In the genomic region with DNA sequence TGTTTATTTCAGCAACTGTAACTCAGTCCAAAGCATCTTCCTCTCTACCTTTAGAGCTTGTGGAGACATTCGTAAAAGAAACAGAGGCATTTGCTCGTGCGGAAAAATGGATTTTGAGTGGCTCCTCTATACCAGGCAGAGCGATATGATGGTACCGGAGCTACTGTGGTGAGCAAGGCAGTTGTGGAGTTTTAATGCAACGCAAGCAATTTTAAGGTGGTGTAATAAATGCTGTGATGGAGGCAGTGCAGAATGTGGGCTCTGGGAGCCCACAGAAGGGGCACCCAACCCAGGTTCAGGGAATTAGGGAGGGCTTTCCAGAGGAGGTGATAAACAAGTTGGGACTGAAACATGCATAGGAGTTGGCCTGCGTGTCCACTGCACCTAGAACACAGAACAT, we compare ENCODE assay signal across 30 cellular contexts.
"Had no signal": no experiment of that assay in that cellular context is flagged by ENCODE, and none has a peak within 500 bp of the region (broad histone marks: within the 10 kb centered on the region; RNA-seq: fewer than 3 reads in every experiment).

No MANE protein-coding gene starts in this region.

- H3K9ac ChIP-seq: neural progenitor cell, parathyroid adenoma had no signal

- H3K4me3 Mint-ChIP-seq: naive thymus-derived CD4-positive, alpha-beta T cell; natural killer cell; nephron; neural progenitor cell; stimulated activated effector memory CD8-positive, alpha-beta T cell treated with anti-CD3 and anti-CD28 coated beads, Interleukin-12 subunit alpha, Interleukin-12 subunit beta, amount 100 ng/mL, for 72 hours; stimulated activated naive B cell treated with anti-CD40 and anti-IgM and Interleukin-4, amounts not matched to agents 10 μg/mL and 1 μg/mL and 100 μg/mL, for 72 hours; stimulated activated naive CD8-positive, alpha-beta T cell treated with anti-CD3 and anti-CD28 coated beads, Interleukin-15, Interleukin-2, amounts not matched to agents 100 ng/mL and 50 ng/mL, for 24 hours; type B pancreatic cell had no signal

- H3K36me3 Mint-ChIP-seq: naive thymus-derived CD4-positive, alpha-beta T cell; natural killer cell; neural progenitor cell; stimulated activated effector memory CD8-positive, alpha-beta T cell treated with anti-CD3 and anti-CD28 coated beads, Interleukin-12 subunit alpha, Interleukin-12 subunit beta, amount 100 ng/mL, for 72 hours; stimulated activated naive B cell treated with anti-CD40 and anti-IgM and Interleukin-4, amounts not matched to agents 10 μg/mL and 1 μg/mL and 100 μg/mL, for 72 hours; type B pancreatic cell had no signal

- H3K27me3 ChIP-seq: neural progenitor cell, ovary, spleen, stomach, thyroid gland, tibial nerve, upper lobe of right lung, uterus had no signal

- H3K27ac Mint-ChIP-seq: naive thymus-derived CD4-positive, alpha-beta T cell; natural killer cell; neural progenitor cell; progenitor cell of endocrine pancreas; stimulated activated effector memory CD8-positive, alpha-beta T cell treated with anti-CD3 and anti-CD28 coated beads, Interleukin-12 subunit alpha, Interleukin-12 subunit beta, amount 100 ng/mL, for 72 hours; stimulated activated naive B cell treated with anti-CD40 and anti-IgM and Interleukin-4, amounts not matched to agents 10 μg/mL and 1 μg/mL and 100 μg/mL, for 72 hours; stimulated activated naive CD8-positive, alpha-beta T cell treated with anti-CD3 and anti-CD28 coated beads, Interleukin-15, Interleukin-2, amounts not matched to agents 100 ng/mL and 50 ng/mL, for 24 hours; type B pancreatic cell had no signal

- H3K27ac ChIP-seq: neural progenitor cell, ovary, parathyroid adenoma, psoas muscle, skin epidermis, spleen, stomach, thoracic aorta, thyroid gland, tibial nerve, upper lobe of right lung, uterus had no signal

- DNase-seq: naive thymus-derived CD4-positive, alpha-beta T cell; natural killer cell; occipital lobe; ovary; posterior cingulate gyrus; psoas muscle; spleen; stimulated activated CD4-positive, alpha-beta T cell treated with anti-CD3 and anti-CD28 coated beads, Interleukin-12 subunit alpha, Interleukin-12 subunit beta, amount 100 ng/mL, for 4 hours; stimulated activated CD4-positive, alpha-beta T cell treated with anti-CD3 and anti-CD28 coated beads, Interleukin-1b, Interleukin-23, amount 100 ng/mL, for 48 hours; stimulated activated CD4-positive, alpha-beta T cell treated with anti-CD3 and anti-CD28 coated beads, Interleukin-2, amount 100 ng/mL, for 48 hours; stimulated activated CD4-positive, alpha-beta T cell treated with anti-CD3 and anti-CD28 coated beads, Interleukin-4, amount 100 ng/mL, for 24 hours; stimulated activated naive B cell treated with anti-CD40 and anti-IgM and Interleukin-4, amounts not matched to agents 10 μg/mL and 1 μg/mL and 100 μg/mL, for 72 hours; stimulated activated naive CD4-positive, alpha-beta T cell treated with Interleukin-2 at 50 U/mL for 16 hours; stomach; thyroid gland; upper lobe of right lung; uterus had no signal

- H3K4me1 Mint-ChIP-seq: naive thymus-derived CD4-positive, alpha-beta T cell; natural killer cell; stimulated activated effector memory CD8-positive, alpha-beta T cell treated with anti-CD3 and anti-CD28 coated beads, Interleukin-12 subunit alpha, Interleukin-12 subunit beta, amount 100 ng/mL, for 72 hours had no signal

- H3K36me3 ChIP-seq: neural progenitor cell, ovary, spleen, stomach, thoracic aorta, thyroid gland, tibial nerve, upper lobe of right lung, uterus had no signal

- H3K9me3 ChIP-seq: ovary, psoas muscle, spleen, stomach, thoracic aorta, thyroid gland, tibial nerve, upper lobe of right lung, uterus had no signal

- H2AFZ ChIP-seq: neural progenitor cell, parathyroid adenoma had no signal

- H3K27me3 Mint-ChIP-seq: naive thymus-derived CD4-positive, alpha-beta T cell; stimulated activated naive B cell treated with anti-CD40 and anti-IgM and Interleukin-4, amounts not matched to agents 10 μg/mL and 1 μg/mL and 100 μg/mL, for 72 hours; stimulated activated naive CD8-positive, alpha-beta T cell treated with anti-CD3 and anti-CD28 coated beads, Interleukin-15, Interleukin-2, amounts not matched to agents 100 ng/mL and 50 ng/mL, for 24 hours had no signal

- H3K9me3 Mint-ChIP-seq: natural killer cell; nephron; neural progenitor cell; stimulated activated effector memory CD8-positive, alpha-beta T cell treated with anti-CD3 and anti-CD28 coated beads, Interleukin-12 subunit alpha, Interleukin-12 subunit beta, amount 100 ng/mL, for 72 hours; stimulated activated naive B cell treated with anti-CD40 and anti-IgM and Interleukin-4, amounts not matched to agents 10 μg/mL and 1 μg/mL and 100 μg/mL, for 72 hours; stimulated activated naive CD8-positive, alpha-beta T cell treated with anti-CD3 and anti-CD28 coated beads, Interleukin-15, Interleukin-2, amounts not matched to agents 100 ng/mL and 50 ng/mL, for 24 hours; type B pancreatic cell had no signal

- H3K4me2 ChIP-seq: smooth muscle cell had no signal

- H3K4me1 ChIP-seq: thyroid gland, uterus had no signal

- H3K4me3 ChIP-seq: neural progenitor cell, ovary, psoas muscle, skin epidermis, smooth muscle cell, spleen, stomach, thoracic aorta, thyroid gland, tibial nerve, upper lobe of right lung, uterus had no signal

- ATAC-seq: naive thymus-derived CD4-positive, alpha-beta T cell; natural killer cell; psoas muscle; right cardiac atrium; sciatic nerve; stimulated activated effector memory CD8-positive, alpha-beta T cell treated with anti-CD3 and anti-CD28 coated beads, Interleukin-12 subunit alpha, Interleukin-12 subunit beta, amount 100 ng/mL, for 72 hours; stimulated activated naive B cell treated with anti-CD40 and anti-IgM and Interleukin-4, amounts not matched to agents 10 μg/mL and 1 μg/mL and 100 μg/mL, for 72 hours; upper lobe of right lung had no signal

- H3K79me2 ChIP-seq: parathyroid adenoma had no signal
